ENCODE assay signal across 7 cellular contexts in the genomic region with DNA sequence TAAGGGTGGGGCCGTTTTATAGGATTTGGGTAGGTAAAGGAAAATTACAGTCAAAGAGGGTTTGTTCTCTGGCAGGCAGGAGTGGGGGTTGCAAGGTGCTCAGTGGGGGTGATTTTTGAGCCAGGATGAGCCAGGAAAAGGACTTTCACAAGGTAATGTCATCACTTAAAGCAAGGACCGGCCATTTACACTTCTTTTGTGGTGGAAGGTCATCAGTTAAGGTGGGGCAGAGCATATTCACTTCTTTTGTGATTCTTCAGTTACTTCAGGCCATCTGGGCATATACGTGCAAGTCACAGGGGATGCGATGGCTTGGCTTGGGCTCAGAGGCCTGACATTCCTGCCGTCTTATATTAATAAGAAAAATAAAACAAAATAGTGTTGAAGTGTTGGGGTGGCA.
DNase-seq lines count a peak whose midpoint lies in the region; ATAC-seq and TF ChIP-seq lines count a peak whose summit lies in the region.
"Not testable (repeated sequence)": the region's sequence is repeated elsewhere in the genome, so short reads cannot be mapped to it uniquely, and the experiment has no call there.

No MANE protein-coding gene starts in this region.

- intact Hi-C loops in activated CD4-positive, alpha-beta T cell treated with anti-CD3 and anti-CD28 coated beads, Interleukin-2, amount 10 ng/mL, durations not matched to agents 24 days and 14 days (cut with micrococcal nuclease), result not testable (repeated sequence)

- not testable (repeated sequence) for H3K9me2 ChIP-seq in GM23338 (ENCODE audit: insufficient read depth)

- H3K27me3 Mint-ChIP-seq in GM23338 (ENCODE audit: insufficient read depth, low read depth, poor library complexity), result peaks cover 25% of the 10 kb centered on the region
- H3K27me3 Mint-ChIP-seq in activated CD4-positive, alpha-beta T cell treated with anti-CD3 and anti-CD28 coated beads, Interleukin-2, amount 10 ng/mL, durations not matched to agents 24 days and 14 days; glutamatergic neuron (ENCODE audit: unreplicated experiment): not testable (repeated sequence)

- not testable (repeated sequence) for TF ChIP-seq CTCF in GM23338 (conservative IDR thresholded peaks at IDR 0.05; ENCODE audit: low read depth in 2 of 2); glutamatergic neuron (IDR thresholded peaks at IDR 0.05; ENCODE audit: partially characterized antibody, unreplicated experiment)

- not testable (repeated sequence) for H2AFZ ChIP-seq in GM23338

- H3K4me3 Mint-ChIP-seq in GM23338, result peak overlapping the region; percentile 67
- H3K4me3 Mint-ChIP-seq in activated CD4-positive, alpha-beta T cell treated with anti-CD3 and anti-CD28 coated beads, Interleukin-2, amount 10 ng/mL, durations not matched to agents 24 days and 14 days; glutamatergic neuron (ENCODE audit: unreplicated experiment): not testable (repeated sequence)

- peaks cover 35% of the 10 kb centered on the region for H3K4me1 Mint-ChIP-seq in GM23338
- not testable (repeated sequence) for H3K4me1 Mint-ChIP-seq in activated CD4-positive, alpha-beta T cell treated with anti-CD3 and anti-CD28 coated beads, Interleukin-2, amount 10 ng/mL, durations not matched to agents 24 days and 14 days; glutamatergic neuron (ENCODE audit: low read depth, unreplicated experiment)

- H3K9ac ChIP-seq in HUES48 (ENCODE audit: low read depth, low read length), result 0 out of 2 replicates have a peak overlapping the region, but pooled peaks have one; percentile 24
- H3K9ac ChIP-seq in HUES64 (ENCODE audit: low read depth, low read length); iPS-15b (ENCODE audit: low read depth, low read length): not testable (repeated sequence)

- 4% methylated on average over 3 of the region's 5 CpGs for WGBS in HUES64

- peaks cover 25% of the 10 kb centered on the region for H3K79me2 ChIP-seq in GM23338 (replicated peaks; ENCODE audit: insufficient read depth)

- H3K27ac ChIP-seq in GM23338 (ENCODE audit: low read depth) (peak overlapping the region; percentile 98), HUES48 (ENCODE audit: low read depth, low read length) (peak overlapping the region; percentile 51)
- H3K27ac ChIP-seq in HUES64 (ENCODE audit: low read depth, low read length), result not testable (repeated sequence)

- not testable (repeated sequence) for H4K20me1 ChIP-seq in GM23338 (replicated peaks; ENCODE audit: insufficient read depth)

- not testable (repeated sequence) for DNase-seq in GM23338 (ENCODE audit: low spot score); glutamatergic neuron
- peak; percentile 19 for DNase-seq in activated CD4-positive, alpha-beta T cell treated with anti-CD3 and anti-CD28 coated beads, Interleukin-2, amount 10 ng/mL, durations not matched to agents 24 days and 14 days

- peak overlapping the region; percentile 44 for H3K4me3 ChIP-seq in GM23338
- H3K4me3 ChIP-seq in HUES48 (ENCODE audit: low read depth, low read length), result peak overlapping the region; percentile 47; the same call in 1 of the 2 replicates
- H3K4me3 ChIP-seq in HUES64 (ENCODE audit: low read length), result peak overlapping the region; percentile 36
- peak overlapping the region; percentile 53 for H3K4me3 ChIP-seq in iPS-15b (ENCODE audit: low read depth, low read length)
- peak overlapping the region; percentile 20; the same call in 1 of the 2 replicates for H3K4me3 ChIP-seq in iPS-18c (ENCODE audit: insufficient read depth, low read depth, low read length)

- H3K27me3 ChIP-seq in GM23338 (ENCODE audit: insufficient read depth); HUES48 (ENCODE audit: control insufficient read depth, insufficient read depth, low read length); HUES64 (ENCODE audit: insufficient read depth, low read length); iPS-15b (ENCODE audit: control insufficient read depth, insufficient read depth, low read length): not testable (repeated sequence)

- H3K27ac Mint-ChIP-seq in GM23338 (peak overlapping the region; percentile 88), glutamatergic neuron (ENCODE audit: unreplicated experiment) (peak overlapping the region; percentile 50)
- not testable (repeated sequence) for H3K27ac Mint-ChIP-seq in activated CD4-positive, alpha-beta T cell treated with anti-CD3 and anti-CD28 coated beads, Interleukin-2, amount 10 ng/mL, durations not matched to agents 24 days and 14 days

- not testable (repeated sequence) for H3K9me3 ChIP-seq in HUES48 (ENCODE audit: control insufficient read depth, insufficient read depth, low read length); HUES64 (ENCODE audit: insufficient read depth, low read depth, low read length); iPS-15b (ENCODE audit: control insufficient read depth, insufficient read depth, low read length); iPS-18c (ENCODE audit: control insufficient read depth, insufficient read depth, low read length)

- H3K36me3 Mint-ChIP-seq in GM23338 (ENCODE audit: low read depth), result peaks cover 90% of the 10 kb centered on the region
- H3K36me3 Mint-ChIP-seq in activated CD4-positive, alpha-beta T cell treated with anti-CD3 and anti-CD28 coated beads, Interleukin-2, amount 10 ng/mL, durations not matched to agents 24 days and 14 days (ENCODE audit: low read depth); glutamatergic neuron (ENCODE audit: unreplicated experiment): not testable (repeated sequence)

- H3K4me2 ChIP-seq in GM23338, result peak overlapping the region; percentile 76

- not testable (repeated sequence) for H3F3A ChIP-seq in GM23338 (replicated peaks; ENCODE audit: low read depth)

- not testable (repeated sequence) for ATAC-seq in GM23338

- H3K4me1 ChIP-seq in GM23338 (ENCODE audit: insufficient read depth), result peaks cover 25% of the 10 kb centered on the region; the same call in 1 of the 2 replicates
- peaks cover 18% of the 10 kb centered on the region for H3K4me1 ChIP-seq in HUES48 (ENCODE audit: control insufficient read depth, insufficient read depth, low read length)
- peaks cover 14% of the 10 kb centered on the region for H3K4me1 ChIP-seq in HUES64 (ENCODE audit: insufficient read depth, low read length)
- not testable (repeated sequence) for H3K4me1 ChIP-seq in iPS-15b (ENCODE audit: control insufficient read depth, insufficient read depth, low read length)

- H3K9me3 Mint-ChIP-seq in GM23338, result peaks cover 28% of the 10 kb centered on the region
- not testable (repeated sequence) for H3K9me3 Mint-ChIP-seq in activated CD4-positive, alpha-beta T cell treated with anti-CD3 and anti-CD28 coated beads, Interleukin-2, amount 10 ng/mL, durations not matched to agents 24 days and 14 days; glutamatergic neuron (ENCODE audit: unreplicated experiment)

- not testable (repeated sequence) for H3K36me3 ChIP-seq in GM23338 (ENCODE audit: insufficient read depth); HUES64 (ENCODE audit: insufficient read depth, low read length); iPS-15b (ENCODE audit: control insufficient read depth, insufficient read depth, low read length)
- peaks cover 21% of the 10 kb centered on the region for H3K36me3 ChIP-seq in HUES48 (ENCODE audit: control insufficient read depth, insufficient read depth, low read length)

TF ChIP-seq in GM23338, 12 proteins besides CTCF, POLR2A, EP300 and RAD21 (continues in another document):
- peak; percentile 47; the same call in 1 of the 2 replicates for TF ChIP-seq CREB1 (CRISPR knock-in tag; IDR thresholded peaks at IDR 0.05; ENCODE audit: low read depth)
